In the genomic region with DNA sequence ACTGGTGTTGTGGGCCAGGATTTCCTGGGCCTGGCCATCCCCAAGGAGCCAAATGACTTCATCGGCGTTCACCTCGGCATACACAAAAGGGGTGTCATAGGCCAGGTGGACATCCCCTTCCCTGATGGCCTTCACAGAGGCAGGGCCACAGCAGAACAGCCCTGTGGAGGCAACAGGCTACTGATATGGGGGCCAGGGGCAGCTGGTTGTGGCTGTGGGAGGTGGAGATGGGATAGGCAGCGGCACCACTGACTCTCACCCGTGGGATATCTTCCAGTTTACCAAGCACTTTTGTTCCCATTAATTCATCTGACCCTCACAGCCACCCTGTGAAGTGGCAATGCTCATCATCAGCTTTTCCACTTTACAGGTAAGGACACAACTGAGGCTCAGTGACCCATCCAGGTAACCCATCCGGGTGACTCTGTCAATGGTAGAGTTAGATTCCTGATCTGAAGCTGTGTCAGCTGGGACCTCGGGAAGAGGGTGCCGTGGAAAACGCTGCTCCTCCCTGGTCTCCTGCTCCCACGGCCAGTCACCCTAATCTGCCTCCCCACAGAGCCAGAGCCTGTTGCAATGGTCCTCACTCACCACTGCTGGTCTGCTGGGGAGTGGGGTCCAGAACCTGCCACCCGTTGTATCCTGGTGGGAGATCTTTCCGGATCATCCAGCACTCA, we compare ENCODE assay signal across 11 cellular contexts. TPM values are rescaled to one million over a fixed set of nuclear protein-coding genes. Genes with fewer than 3 reads are reported as not detected.
"Had no signal": no experiment of that assay in that cellular context is flagged by ENCODE, and none has a peak within 500 bp of the region (broad histone marks: within the 10 kb centered on the region; RNA-seq: fewer than 3 reads in every experiment).

No MANE protein-coding gene starts in this region.

- H3K4me3 ChIP-seq: GM23338, HAP-1 had no signal

- FAIRE-seq: HepG2 had no signal

- H3K36me3 ChIP-seq: HAP-1 had no signal

- H3K9me3 ChIP-seq: HAP-1 had no signal

- H2AFZ ChIP-seq: GM23338 had no signal

- H3K27ac ChIP-seq: HL-60, KMS-11 had no signal

- H3K9ac ChIP-seq: KMS-11 had no signal

- H3K4me1 ChIP-seq: HAP-1 had no signal

- ATAC-seq: GM23338, HCT116, HepG2 had no signal

- H3K4me2 ChIP-seq: GM23338, KMS-11 had no signal

- DNase-seq: H7, HFFc6, KBM-7 had no signal

RNA-seq across cellular contexts. Expression of a gene that starts 15.3 kb away (rescaled TPM):
- total RNA-seq: GM23338, H4, H7, HFFc6 had no signal
- polyA plus RNA-seq: GM23338 had no signal

RNA-seq across cellular contexts. Expression of a gene that starts 20.0 kb away (rescaled TPM):
- total RNA-seq: GM23338, H4, H7, HepG2, HFFc6, HT1080 had no signal
- polyA plus RNA-seq: HepG2 had no signal
